Comparison of ENCODE assay signal across 8 cellular contexts in genomic region chr2:65186872-65187851, GRCh38. TPM values are rescaled to one million over a fixed set of nuclear protein-coding genes. Genes with fewer than 3 reads are reported as not detected.
DNase-seq lines count a peak whose midpoint lies in the region; ATAC-seq and TF ChIP-seq lines count a peak whose summit lies in the region.

No MANE protein-coding gene starts in this region.

- ATAC-seq in GM21737 (IDR thresholded peaks at IDR 0.05; ENCODE audit: unreplicated experiment) (peak; percentile 62), GM19328 (IDR thresholded peaks at IDR 0.05; ENCODE audit: unreplicated experiment) (no peak)

- H3K27me3 ChIP-seq in left ventricle myocardium inferior (ENCODE audit: low read depth) = no peaks in the 10 kb centered on the region

- H3K4me1 ChIP-seq in left ventricle myocardium inferior = peaks cover 6% of the 10 kb centered on the region

- H3K36me3 ChIP-seq in left ventricle myocardium inferior = no peaks in the 10 kb centered on the region

- DNase-seq in DMS 273 (lab: John Stamatoyannopoulos, UW; ENCODE audit: unreplicated experiment) (peak; percentile 89), NAMALWA (ENCODE audit: low spot score) (peak; percentile 86), T-helper 2 cell (peak in 4 of 5 experiments; percentile 22 to 59 (median 41)), amygdala (lab: John Stamatoyannopoulos, UW) (peak in 54 of 56 donors; percentile 6 to 88 (median 54)), left ventricle myocardium inferior (peak; percentile 63), putamen (ENCODE audit: low spot score) (peak; percentile 69)

- no peaks in the 10 kb centered on the region for H3K9me3 ChIP-seq in left ventricle myocardium inferior (replicated peaks)

- no peak overlapping the region for H3K4me3 ChIP-seq in left ventricle myocardium inferior

- intact Hi-C loops in left ventricle myocardium inferior (cut with micrococcal nuclease) = no loop called here

- no peak overlapping the region for H3K27ac ChIP-seq in left ventricle myocardium inferior (replicated peaks)

- peak; percentile 87 for TF ChIP-seq CTCF in left ventricle myocardium inferior (IDR thresholded peaks at IDR 0.05; ENCODE audit: borderline replicate concordance)

RNA-seq across cellular contexts. Expression of gene ACTR2, which starts 40.5 kb away (rescaled TPM):
- 100.0 TPM for total RNA-seq in left ventricle myocardium inferior

RNA-seq across cellular contexts. Expression of gene RAB1A, which starts 57.3 kb away (rescaled TPM):
- 115 TPM for total RNA-seq in left ventricle myocardium inferior
